ENCODE assay signal across 8 cellular contexts in genomic region chr1:202710070-202711025, GRCh38. TPM values are rescaled to one million over a fixed set of nuclear protein-coding genes. Genes with fewer than 3 reads are reported as not detected.
A peak's percentile ranks its signal among the peaks of the same experiment; 100 is the strongest.
DNase-seq lines count a peak whose midpoint lies in the region; ATAC-seq lines count a peak whose summit lies in the region.

Gene SYT2, minus strand, starts transcription at chr1:202710454. Its CDS starts 104,682 bp downstream, at chr1:202605772.

- H3K4me1 Mint-ChIP-seq in activated naive CD8-positive, alpha-beta T cell treated with anti-CD3 and anti-CD28 coated beads for 36 hours = no peaks in the 10 kb centered on the region
- H3K4me1 Mint-ChIP-seq in stimulated activated memory B cell treated with anti-CD40 and anti-IgM and Interleukin-4, amounts not matched to agents 10 μg/mL and 1 μg/mL and 100 μg/mL, for 72 hours = peaks cover 7% of the 10 kb centered on the region

- no peaks in the 10 kb centered on the region for H3K9me3 Mint-ChIP-seq in activated naive CD8-positive, alpha-beta T cell treated with anti-CD3 and anti-CD28 coated beads for 36 hours
- no peaks in the 10 kb centered on the region for H3K9me3 Mint-ChIP-seq in stimulated activated memory B cell treated with anti-CD40 and anti-IgM and Interleukin-4, amounts not matched to agents 10 μg/mL and 1 μg/mL and 100 μg/mL, for 72 hours

- H3K27ac Mint-ChIP-seq in activated naive CD8-positive, alpha-beta T cell treated with anti-CD3 and anti-CD28 coated beads for 36 hours = no peak within 1 kb of the TSS
- no peak within 1 kb of the TSS for H3K27ac Mint-ChIP-seq in stimulated activated memory B cell treated with anti-CD40 and anti-IgM and Interleukin-4, amounts not matched to agents 10 μg/mL and 1 μg/mL and 100 μg/mL, for 72 hours

- H3K27me3 Mint-ChIP-seq in activated naive CD8-positive, alpha-beta T cell treated with anti-CD3 and anti-CD28 coated beads for 36 hours = peaks cover 62% of the 10 kb centered on the region
- H3K27me3 Mint-ChIP-seq in stimulated activated memory B cell treated with anti-CD40 and anti-IgM and Interleukin-4, amounts not matched to agents 10 μg/mL and 1 μg/mL and 100 μg/mL, for 72 hours = peaks cover 58% of the 10 kb centered on the region

- no peaks in the 10 kb centered on the region for H3K36me3 Mint-ChIP-seq in activated naive CD8-positive, alpha-beta T cell treated with anti-CD3 and anti-CD28 coated beads for 36 hours
- no peaks in the 10 kb centered on the region for H3K36me3 Mint-ChIP-seq in stimulated activated memory B cell treated with anti-CD40 and anti-IgM and Interleukin-4, amounts not matched to agents 10 μg/mL and 1 μg/mL and 100 μg/mL, for 72 hours

- peak; percentile 33 for DNase-seq in Ammon's horn (ENCODE audit: low spot score)
- peak; percentile 52 for DNase-seq in HuH-7.5 (ENCODE audit: low spot score)
- peak; percentile 29 for DNase-seq in activated naive CD8-positive, alpha-beta T cell treated with anti-CD3 and anti-CD28 coated beads for 36 hours
- DNase-seq in iPS-NIHi7 (ENCODE audit: extremely low spot score) = peak; percentile 76
- no peak for DNase-seq in NK-92 (lab: John Stamatoyannopoulos, UW; ENCODE audit: unreplicated experiment)

- no peak within 1 kb of the TSS for H3K4me3 Mint-ChIP-seq in activated naive CD8-positive, alpha-beta T cell treated with anti-CD3 and anti-CD28 coated beads for 36 hours
- peak within 1 kb of the TSS; percentile 22 for H3K4me3 Mint-ChIP-seq in stimulated activated memory B cell treated with anti-CD40 and anti-IgM and Interleukin-4, amounts not matched to agents 10 μg/mL and 1 μg/mL and 100 μg/mL, for 72 hours

- peak; percentile 14 for ATAC-seq in stimulated activated memory B cell treated with anti-CD40 and anti-IgM and Interleukin-4, amounts not matched to agents 10 μg/mL and 1 μg/mL and 100 μg/mL, for 72 hours
- ATAC-seq in GM21723 (IDR thresholded peaks at IDR 0.05; ENCODE audit: unreplicated experiment) (no peak), GM21737 (IDR thresholded peaks at IDR 0.05; ENCODE audit: unreplicated experiment) (no peak)

RNA-seq across cellular contexts. Expression of gene SYT2, which starts in this region (rescaled TPM):
- not detected for total RNA-seq in activated naive CD8-positive, alpha-beta T cell treated with anti-CD3 and anti-CD28 coated beads for 36 hours

Comparison
In these comparisons a context has a peak if more than half of its experiments do, and no peak if none do; other contexts are left out.
1. Peak in DNase-seq in activated naive CD8-positive, alpha-beta T cell treated with anti-CD3 and anti-CD28 coated beads for 36 hours; RNA of the gene not detected or under 1 TPM.